18 cellular contexts compared by ENCODE assay signal in genomic region chr2:37873229-37873628, GRCh38. TPM values are rescaled to one million over a fixed set of nuclear protein-coding genes. Genes with fewer than 3 reads are reported as not detected.
DNase-seq lines count a peak whose midpoint lies in the region; ATAC-seq, FAIRE-seq and TF ChIP-seq lines count a peak whose summit lies in the region.
"Had no signal": no experiment of that assay in that cellular context is flagged by ENCODE, and none has a peak within 500 bp of the region (broad histone marks: within the 10 kb centered on the region; RNA-seq: fewer than 3 reads in every experiment).

No MANE protein-coding gene starts in this region.

- H3K27ac Mint-ChIP-seq in dendritic cell treated with granulocyte-macrophage colony-stimulating factor and Interleukin-4, amounts not matched to agents 40 ng/mL and 50 ng/mL, for 4 days = peak overlapping the region; percentile 68
- H3K27ac Mint-ChIP-seq in stimulated activated naive B cell treated with anti-CD40 and anti-IgM and Interleukin-4, amounts not matched to agents 10 μg/mL and 1 μg/mL and 100 μg/mL, for 72 hours = peak overlapping the region; percentile 65

- no peaks in the 10 kb centered on the region for H4K20me1 ChIP-seq in HepG2 (ENCODE audit: insufficient read depth, low read length)

- POLR2A ChIA-PET in HepG2 (lab: Yijun Ruan, JAX) = no interaction called here

- no peaks in the 10 kb centered on the region for H3K36me3 Mint-ChIP-seq in dendritic cell treated with granulocyte-macrophage colony-stimulating factor and Interleukin-4, amounts not matched to agents 40 ng/mL and 50 ng/mL, for 4 days (ENCODE audit: low read depth)
- no peaks in the 10 kb centered on the region for H3K36me3 Mint-ChIP-seq in stimulated activated naive B cell treated with anti-CD40 and anti-IgM and Interleukin-4, amounts not matched to agents 10 μg/mL and 1 μg/mL and 100 μg/mL, for 72 hours

- no peak for ATAC-seq in HepG2
- no peak for ATAC-seq in right lobe of liver
- ATAC-seq in stimulated activated naive B cell treated with anti-CD40 and anti-IgM and Interleukin-4, amounts not matched to agents 10 μg/mL and 1 μg/mL and 100 μg/mL, for 72 hours (replicated peaks) = peak in 1 of 2 donors; percentile 30
- no peak for ATAC-seq in GM19351 (IDR thresholded peaks at IDR 0.05; ENCODE audit: unreplicated experiment)

- DNase-seq in HepG2 (ENCODE audit: low spot score) = no peak
- no peak for DNase-seq in right lobe of liver
- DNase-seq in NCI-H2171 (lab: John Stamatoyannopoulos, UW) = peak; percentile 9
- no peak for DNase-seq in stimulated activated naive B cell treated with anti-CD40 and anti-IgM and Interleukin-4, amounts not matched to agents 10 μg/mL and 1 μg/mL and 100 μg/mL, for 72 hours
- no peak for DNase-seq in NCI-H2107 (lab: John Stamatoyannopoulos, UW)
- DNase-seq in spleen = no peak
- DNase-seq: activated CD4-positive, CD25-positive, alpha-beta regulatory T cell treated with anti-CD3 and anti-CD28 coated beads, Interleukin-2, amount 50 U/mL, for 72 hours; foreskin melanocyte; GOT3; mammary epithelial cell; NCI-H2029 treated with DMSO at 0.1 percent for 48 hours; stimulated activated CD4-positive, alpha-beta T cell treated with anti-CD3 and anti-CD28 coated beads, Interleukin-1b, Interleukin-23, amount 100 ng/mL, for 48 hours; T-helper 2 cell; thyroid gland had no signal

- intact Hi-C loops in HepG2 (cut with micrococcal nuclease; ENCODE audit: unreplicated experiment) (no loop called here), right lobe of liver (cut with DNase I) (no loop called here), spleen (cut with DNase I; ENCODE audit: low total_unique reads) (no loop called here)
- intact Hi-C loops in dendritic cell treated with granulocyte-macrophage colony-stimulating factor and Interleukin-4, amounts not matched to agents 40 ng/mL and 50 ng/mL, for 4 days (cut with micrococcal nuclease) = loop anchor here (10.0 kb wide), 1 partner anchor 198 kb away; the partner anchor contains the start of gene CDC42EP3

- no peak for TF ChIP-seq RAD21 in HepG2 (CRISPR knock-in tag; IDR thresholded peaks at IDR 0.05)

- no peak overlapping the region for H3K4me2 ChIP-seq in HepG2 (ENCODE audit: low read depth, low read length)

- H3K4me3 ChIP-seq in HepG2 (replicated peaks in 1 of 3; ENCODE audit: insufficient read depth in 1 of 3, low read depth in 2 of 3, low read length in 3 of 3) (no peak overlapping the region), right lobe of liver (no peak overlapping the region), spleen (no peak overlapping the region)
- H3K4me3 ChIP-seq: thyroid gland had no signal

- H3K9me3 ChIP-seq in HepG2 (ENCODE audit: low read length) (no peaks in the 10 kb centered on the region), right lobe of liver (no peaks in the 10 kb centered on the region), spleen (no peaks in the 10 kb centered on the region)
- H3K9me3 ChIP-seq: thyroid gland had no signal

- in situ Hi-C loops in HepG2 (cut with HindIII; ENCODE audit: extremely low pct_ligation_motif_present, low pct_unique_long_range_greater_than_20kb) = no loop called here

- no peaks in the 10 kb centered on the region for H3K79me2 ChIP-seq in HepG2 (ENCODE audit: insufficient read depth, low read length)

- H3K27me3 ChIP-seq in HepG2 (ENCODE audit: control insufficient read depth in 1 of 2, insufficient read depth in 2 of 2, low read length in 2 of 2) = peaks cover 8 to 66% of the 10 kb centered on the region in 2 experiments; a peak in 4 of 5 replicates
- no peaks in the 10 kb centered on the region for H3K27me3 ChIP-seq in right lobe of liver
- no peaks in the 10 kb centered on the region for H3K27me3 ChIP-seq in spleen (replicated peaks in 1 of 7)
- H3K27me3 ChIP-seq: thyroid gland had no signal

- peaks cover 29% of the 10 kb centered on the region for H3K27me3 Mint-ChIP-seq in dendritic cell treated with granulocyte-macrophage colony-stimulating factor and Interleukin-4, amounts not matched to agents 40 ng/mL and 50 ng/mL, for 4 days
- H3K27me3 Mint-ChIP-seq in stimulated activated naive B cell treated with anti-CD40 and anti-IgM and Interleukin-4, amounts not matched to agents 10 μg/mL and 1 μg/mL and 100 μg/mL, for 72 hours = peaks cover 6 to 13% of the 10 kb centered on the region in 2 donors

- no peak overlapping the region for H2AFZ ChIP-seq in HepG2 (ENCODE audit: low read length)

- CTCF ChIA-PET in HepG2 (lab: Yijun Ruan, JAX; ENCODE audit: low intra/inter-chr PET ratio, low total read pairs) = no interaction called here

- no TSS peak for BruUV-seq in HepG2 (replicated peaks; lab: Mats Ljungman, UMichigan)

- H3K4me1 ChIP-seq in HepG2 (ENCODE audit: insufficient read depth, low read length) (no peaks in the 10 kb centered on the region), right lobe of liver (no peaks in the 10 kb centered on the region), spleen (peaks cover 0 to 13% (median 6%) of the 10 kb centered on the region in 6 donors)
- H3K4me1 ChIP-seq: thyroid gland had no signal

- WGBS in HepG2 (ENCODE audit: low lambda C conversion rate) = 21% methylated on average over 3 of the region's 3 CpGs
- WGBS in right lobe of liver (ENCODE audit: insufficient coverage, low coverage, low lambda C conversion rate, missing lambda C conversion rate) = 48% methylated on average over 3 of the region's 3 CpGs
- WGBS in spleen, 5 donors = 58 to 81% (median 72%) methylated on average over 3 of the region's 3 CpGs

- TF ChIP-seq EP300 in HepG2 (IDR thresholded peaks at IDR 0.05; ENCODE audit: low read depth in 2 of 2, low read length in 2 of 2) (no peak), HepG2 (CRISPR knock-in tag; IDR thresholded peaks at IDR 0.05; ENCODE audit: borderline replicate concordance) (no peak)

- TF ChIP-seq CTCF in HepG2 (CRISPR knock-in tag; IDR thresholded peaks at IDR 0.05) = 0 out of 2 replicates have a peak, but pooled peaks have one; percentile 13
- TF ChIP-seq CTCF in right lobe of liver (IDR thresholded peaks at IDR 0.05) = no peak
- no peak for TF ChIP-seq CTCF in spleen (IDR thresholded peaks at IDR 0.05 in 8 of 11, conservative IDR thresholded peaks at IDR 0.05 in 3 of 11)

- no peak overlapping the region for H3K9ac ChIP-seq in HepG2 (ENCODE audit: insufficient read depth, low read depth, low read length)

- H3K9me3 Mint-ChIP-seq in dendritic cell treated with granulocyte-macrophage colony-stimulating factor and Interleukin-4, amounts not matched to agents 40 ng/mL and 50 ng/mL, for 4 days = no peaks in the 10 kb centered on the region
- no peaks in the 10 kb centered on the region for H3K9me3 Mint-ChIP-seq in stimulated activated naive B cell treated with anti-CD40 and anti-IgM and Interleukin-4, amounts not matched to agents 10 μg/mL and 1 μg/mL and 100 μg/mL, for 72 hours

- TF ChIP-seq POLR2A in HepG2 (IDR thresholded peaks at IDR 0.05; ENCODE audit: insufficient read depth in 1 of 2, low read depth in 2 of 2, low read length in 2 of 2) (no peak), right lobe of liver (IDR thresholded peaks at IDR 0.05) (no peak), spleen (IDR thresholded peaks at IDR 0.05) (no peak)

- no peak overlapping the region for H3K4me3 Mint-ChIP-seq in dendritic cell treated with granulocyte-macrophage colony-stimulating factor and Interleukin-4, amounts not matched to agents 40 ng/mL and 50 ng/mL, for 4 days
- peak overlapping the region; percentile 31 to 36 for H3K4me3 Mint-ChIP-seq in stimulated activated naive B cell treated with anti-CD40 and anti-IgM and Interleukin-4, amounts not matched to agents 10 μg/mL and 1 μg/mL and 100 μg/mL, for 72 hours

- FAIRE-seq in HepG2 (lab: Jason Lieb, UNC) = no peak
- FAIRE-seq: endothelial cell of umbilical vein had no signal

- no peak overlapping the region for H3K27ac ChIP-seq in HepG2 (ENCODE audit: extremely low read length, insufficient read depth, low read length)
- no peak overlapping the region for H3K27ac ChIP-seq in right lobe of liver
- no peak overlapping the region for H3K27ac ChIP-seq in spleen
- H3K27ac ChIP-seq: C4-2B, thyroid gland had no signal

- peaks cover 62% of the 10 kb centered on the region for H3K4me1 Mint-ChIP-seq in dendritic cell treated with granulocyte-macrophage colony-stimulating factor and Interleukin-4, amounts not matched to agents 40 ng/mL and 50 ng/mL, for 4 days (ENCODE audit: low read depth)
- H3K4me1 Mint-ChIP-seq in stimulated activated naive B cell treated with anti-CD40 and anti-IgM and Interleukin-4, amounts not matched to agents 10 μg/mL and 1 μg/mL and 100 μg/mL, for 72 hours = peaks cover 30 to 49% of the 10 kb centered on the region in 2 donors

- H3K36me3 ChIP-seq in HepG2 (replicated peaks in 1 of 2; ENCODE audit: control insufficient read depth in 1 of 2, insufficient read depth in 2 of 2, low read length in 2 of 2) (no peaks in the 10 kb centered on the region), right lobe of liver (no peaks in the 10 kb centered on the region), spleen (no peaks in the 10 kb centered on the region)
- H3K36me3 ChIP-seq: thyroid gland had no signal

RNA-seq across cellular contexts. Expression of gene RMDN2, which starts 51.9 kb away (rescaled TPM):
- total RNA-seq in HepG2 (2016; rRNA removed; fragmentation: Illumina TruSeq; extraction: Trizol) = 4.7 and 8.9 TPM in 2 replicates
- total RNA-seq in HepG2 (2016; cell fraction: cytosol; rRNA removed; fragmentation: Illumina TruSeq; extraction: Trizol; ENCODE audit: low read depth) = 15.2 and 18.1 TPM in 2 replicates
- 5.3 and 9.6 TPM in 2 replicates for total RNA-seq in HepG2 (2016; cell fraction: insoluble cytoplasmic fraction; rRNA removed; fragmentation: Illumina TruSeq; extraction: Trizol)
- total RNA-seq in HepG2 (2016; cell fraction: membrane; rRNA removed; fragmentation: Illumina TruSeq; extraction: Trizol) = 6.2 and 8.7 TPM in 2 replicates
- 19.6 and 19.9 TPM in 2 replicates for total RNA-seq in HepG2 (2016; cell fraction: nucleus; rRNA removed; fragmentation: Illumina TruSeq; extraction: Trizol)
- polyA plus RNA-seq in HepG2 (2011; rRNA removed) = 1.9 and 2.3 TPM in 2 replicates
- polyA plus RNA-seq in HepG2 (2011; cell fraction: cytosol; rRNA removed) = 0.59 and 0.99 TPM in 2 replicates
- 1.8 and 2.1 TPM in 2 replicates for polyA plus RNA-seq in HepG2 (2011; cell fraction: nucleus; rRNA removed)
- polyA plus RNA-seq in HepG2 (2012) = 2.1 and 2.7 TPM in 2 replicates
- polyA plus RNA-seq in HepG2 (2016; cell fraction: cytosol; fragmentation: Illumina TruSeq; extraction: Trizol; ENCODE audit: low read depth) = 0.79 and 0.85 TPM in 2 replicates
- 3.2 and 3.5 TPM in 2 replicates for polyA plus RNA-seq in HepG2 (2016; cell fraction: insoluble cytoplasmic fraction; fragmentation: Illumina TruSeq; extraction: Trizol; ENCODE audit: low read depth)
- polyA plus RNA-seq in HepG2 (2016; cell fraction: membrane; fragmentation: Illumina TruSeq; extraction: Trizol; ENCODE audit: low read depth) = 1.1 and 1.6 TPM in 2 replicates
- polyA plus RNA-seq in HepG2 (2016; cell fraction: nucleus; fragmentation: Illumina TruSeq; extraction: Trizol; ENCODE audit: insufficient read depth, low read depth) = 16.4 and 18.5 TPM in 2 replicates
- polyA minus RNA-seq in HepG2 (2011; rRNA and poly(A)+ RNA removed; ENCODE audit: low replicate concordance) = 0.40 and 0.84 TPM in 2 replicates
- polyA minus RNA-seq in HepG2 (2011; cell fraction: cytosol; rRNA and poly(A)+ RNA removed) = 1.8 and 2.2 TPM in 2 replicates
- 13.8 and 14.3 TPM in 2 replicates for polyA minus RNA-seq in HepG2 (2011; cell fraction: nucleus; rRNA and poly(A)+ RNA removed)
- 10 to 100 TPM in 5 of 6 experiments, 1 to 10 TPM in 1; 8.8 to 18.5 (median 15.7) TPM for total RNA-seq in right lobe of liver
- 10 to 100 TPM; 22.1 to 57.1 (median 34.3) TPM for total RNA-seq in spleen
- 10 to 100 TPM; 10.8 to 18.3 (median 12.9) TPM for polyA plus RNA-seq in spleen
